In the genomic region with DNA sequence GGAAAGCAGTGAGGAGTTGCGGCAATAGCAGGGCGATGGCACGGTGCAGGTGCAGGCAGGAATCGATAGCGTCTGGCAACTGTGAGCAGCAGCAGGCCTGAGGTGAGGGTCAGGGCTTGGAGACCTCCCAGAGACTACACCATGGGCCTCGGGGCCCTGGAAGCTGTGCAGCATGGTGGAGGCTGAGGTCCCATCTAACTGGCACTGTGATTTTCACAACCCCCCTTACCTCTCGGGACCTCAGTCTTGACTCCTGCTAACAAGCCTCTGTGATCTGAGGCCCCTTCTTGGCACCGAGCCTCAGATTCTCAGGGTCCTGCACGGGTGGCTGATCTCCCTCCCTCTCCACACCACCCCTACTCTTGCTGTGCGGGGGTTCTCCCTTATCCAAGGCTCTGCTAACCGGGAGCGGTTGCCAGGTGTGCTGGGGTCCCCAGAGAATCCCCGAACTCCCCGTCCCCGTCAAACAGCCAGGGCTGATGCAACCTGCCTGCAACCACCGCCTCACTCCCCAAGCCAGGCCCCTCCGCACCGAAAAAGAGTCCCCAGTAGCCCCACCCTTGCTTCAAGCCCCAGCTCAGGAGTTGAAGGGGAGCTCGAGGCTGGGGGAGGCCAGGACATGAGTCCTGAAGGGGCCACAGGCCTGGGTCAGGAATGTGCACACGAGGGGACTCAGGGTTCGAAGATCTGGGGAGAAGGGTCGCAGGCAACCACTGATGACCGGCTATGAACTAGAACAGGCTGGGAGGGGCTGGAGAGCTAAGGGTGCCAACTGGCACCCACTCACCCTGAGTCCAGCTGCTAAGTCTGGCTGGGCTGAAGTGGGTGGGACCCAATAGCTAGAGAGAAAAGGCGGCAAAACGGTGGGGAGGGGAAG, we compare ENCODE assay signal across 16 cellular contexts. TPM values are rescaled to one million over a fixed set of nuclear protein-coding genes. Genes with fewer than 3 reads are reported as not detected.
DNase-seq lines count a peak whose midpoint lies in the region; ATAC-seq lines count a peak whose summit lies in the region.
"Had no signal": no experiment of that assay in that cellular context is flagged by ENCODE, and none has a peak within 500 bp of the region (broad histone marks: within the 10 kb centered on the region; RNA-seq: fewer than 3 reads in every experiment).

No MANE protein-coding gene starts in this region.

- H3K4me1 ChIP-seq in right cardiac atrium (ENCODE audit: control insufficient read depth, insufficient read depth, low read length) (peaks cover 6% of the 10 kb centered on the region), NT2/D1 (ENCODE audit: insufficient read depth, insufficient read length) (peaks cover 41% of the 10 kb centered on the region)

- 68% methylated on average over 25 of the region's 25 CpGs for WGBS in right cardiac atrium

- H3K9ac ChIP-seq in NT2/D1 (ENCODE audit: insufficient read length, low read depth) = peak overlapping the region; percentile 13

- H3K4me1 Mint-ChIP-seq in stimulated activated naive B cell treated with anti-CD40 and anti-IgM and Interleukin-4, amounts not matched to agents 10 μg/mL and 1 μg/mL and 100 μg/mL, for 72 hours = peaks cover 54 to 84% of the 10 kb centered on the region in 2 donors

- H3K27ac ChIP-seq in right cardiac atrium (ENCODE audit: low read length) (no peak overlapping the region), epithelial cell of prostate (peak overlapping the region; percentile 4)
- H3K27ac ChIP-seq: C4-2B had no signal

- no peaks in the 10 kb centered on the region for H3K27me3 Mint-ChIP-seq in stimulated activated naive B cell treated with anti-CD40 and anti-IgM and Interleukin-4, amounts not matched to agents 10 μg/mL and 1 μg/mL and 100 μg/mL, for 72 hours

- H3K9me3 Mint-ChIP-seq in stimulated activated naive B cell treated with anti-CD40 and anti-IgM and Interleukin-4, amounts not matched to agents 10 μg/mL and 1 μg/mL and 100 μg/mL, for 72 hours = no peaks in the 10 kb centered on the region
- H3K9me3 Mint-ChIP-seq: activated T-helper 2 cell treated with anti-CD3 and anti-CD28 coated beads, Interferon-gamma antibody, Interleukin-2, Interleukin-4, amounts not matched to agents 10 μg/mL and 5 μg/mL and 100 μg/mL, durations not matched to agents 14 hours and 24 hours and 36 hours had no signal

- intact Hi-C loops in right cardiac atrium (cut with DNase I) = no loop called here
- intact Hi-C loops in cardiac septum (cut with DNase I) = no loop called here

- DNase-seq in right cardiac atrium (peak in 2 of 3 donors; percentile 32 to 47), cardiac septum (ENCODE audit: low spot score) (no peak), NT2/D1 (ENCODE audit: low read depth, low spot score) (no peak), epithelial cell of prostate (ENCODE audit: low read depth, low spot score) (no peak), SK-N-DZ (ENCODE audit: low spot score) (no peak), NCI-H146 (lab: John Stamatoyannopoulos, UW) (no peak)
- no peak for DNase-seq in stimulated activated naive B cell treated with anti-CD40 and anti-IgM and Interleukin-4, amounts not matched to agents 10 μg/mL and 1 μg/mL and 100 μg/mL, for 72 hours
- no peak for DNase-seq in stimulated activated naive CD4-positive, alpha-beta T cell (lab: John Stamatoyannopoulos, UW)
- DNase-seq: foreskin fibroblast; kidney glomerular epithelial cell; NCI-H1105; stimulated activated CD4-positive, alpha-beta T cell treated with anti-CD3 and anti-CD28 coated beads, Interleukin-4, amount 100 ng/mL, for 24 hours had no signal

- H3K4me3 Mint-ChIP-seq in stimulated activated naive B cell treated with anti-CD40 and anti-IgM and Interleukin-4, amounts not matched to agents 10 μg/mL and 1 μg/mL and 100 μg/mL, for 72 hours = peak overlapping the region; percentile 75 to 76

- H3K36me3 Mint-ChIP-seq in stimulated activated naive B cell treated with anti-CD40 and anti-IgM and Interleukin-4, amounts not matched to agents 10 μg/mL and 1 μg/mL and 100 μg/mL, for 72 hours = peaks cover 67 to 82% of the 10 kb centered on the region in 2 donors

- peaks cover 77% of the 10 kb centered on the region for H3K36me3 ChIP-seq in NT2/D1 (ENCODE audit: insufficient read depth, insufficient read length, low read length)

- H3K9me3 ChIP-seq in right cardiac atrium (ENCODE audit: control insufficient read depth, low read length) = no peaks in the 10 kb centered on the region
- no peaks in the 10 kb centered on the region for H3K9me3 ChIP-seq in NT2/D1 (ENCODE audit: insufficient read depth, low read length)
- H3K9me3 ChIP-seq: Peyer's patch had no signal

- ATAC-seq in right cardiac atrium = no peak
- ATAC-seq in stimulated activated naive B cell treated with anti-CD40 and anti-IgM and Interleukin-4, amounts not matched to agents 10 μg/mL and 1 μg/mL and 100 μg/mL, for 72 hours (replicated peaks) = peak in 1 of 2 donors; percentile 18

- peak overlapping the region; percentile 90 for H3K27ac Mint-ChIP-seq in stimulated activated naive B cell treated with anti-CD40 and anti-IgM and Interleukin-4, amounts not matched to agents 10 μg/mL and 1 μg/mL and 100 μg/mL, for 72 hours
- H3K27ac Mint-ChIP-seq: activated T-helper 2 cell treated with anti-CD3 and anti-CD28 coated beads, Interferon-gamma antibody, Interleukin-2, Interleukin-4, amounts not matched to agents 10 μg/mL and 5 μg/mL and 100 μg/mL, durations not matched to agents 14 hours and 24 hours and 36 hours had no signal

- H3K27me3 ChIP-seq in right cardiac atrium (ENCODE audit: control insufficient read depth, insufficient read depth) (no peaks in the 10 kb centered on the region), NT2/D1 (ENCODE audit: insufficient read depth, insufficient read length) (no peaks in the 10 kb centered on the region)
- H3K27me3 ChIP-seq: Peyer's patch had no signal

- H3K4me3 ChIP-seq in right cardiac atrium (ENCODE audit: low read length) = no peak overlapping the region
- no peak overlapping the region for H3K4me3 ChIP-seq in NT2/D1 (ENCODE audit: insufficient read length, low read depth)
- H3K4me3 ChIP-seq: Peyer's patch had no signal

RNA-seq across cellular contexts. Expression of gene ATF5, which starts 4.8 kb away (rescaled TPM):
- total RNA-seq in right cardiac atrium = 10 to 100 TPM in 2 of 4 donors, 1 to 10 TPM in 2; 7.1 to 12.9 (median 9.4) TPM
- polyA plus RNA-seq in right cardiac atrium = 16.8 TPM
- 10.6 TPM for total RNA-seq in cardiac septum
- 1.9 and 3.8 TPM in 2 replicates for polyA plus RNA-seq in SK-N-DZ (2014; cell fraction: cytosol; rRNA removed)
- 1.3 and 3.4 TPM in 2 replicates for polyA plus RNA-seq in SK-N-DZ (2014; cell fraction: nucleus; rRNA removed)

RNA-seq across cellular contexts. Expression of gene NUP62, which starts 5.1 kb away (rescaled TPM):
- total RNA-seq in right cardiac atrium (10 to 100 TPM; 25.9 to 34.0 (median 29.7) TPM), cardiac septum (26.8 TPM)
- polyA plus RNA-seq in right cardiac atrium = 19.9 TPM
- 61.4 and 63.4 TPM in 2 replicates for polyA plus RNA-seq in SK-N-DZ (2014; cell fraction: cytosol; rRNA removed)
- 19.8 and 22.5 TPM in 2 replicates for polyA plus RNA-seq in SK-N-DZ (2014; cell fraction: nucleus; rRNA removed)

RNA-seq across cellular contexts. Expression of gene IL4I1, which starts 27.6 kb away (rescaled TPM):
- total RNA-seq in right cardiac atrium (under 1 TPM in 3 of 4 donors, not detected in 1; 0.24 to 0.92 (median 0.60) TPM), cardiac septum (1.2 TPM)
- 0.29 TPM for polyA plus RNA-seq in right cardiac atrium
- not detected in 2 replicates for polyA plus RNA-seq in SK-N-DZ (2014; cell fraction: cytosol; rRNA removed)
- not detected in 2 replicates for polyA plus RNA-seq in SK-N-DZ (2014; cell fraction: nucleus; rRNA removed)
- total RNA-seq: osteocyte, Peyer's patch had no signal

RNA-seq across cellular contexts. Expression of gene SIGLEC11, which starts 36.7 kb away (rescaled TPM):
- total RNA-seq in right cardiac atrium (1 to 10 TPM in 3 of 4 donors, under 1 TPM in 1; 0.64 to 1.6 (median 1.3) TPM), cardiac septum (0.27 TPM)
- polyA plus RNA-seq in right cardiac atrium = 0.86 TPM
- not detected in 2 replicates for polyA plus RNA-seq in SK-N-DZ (2014; cell fraction: cytosol; rRNA removed)
- polyA plus RNA-seq in SK-N-DZ (2014; cell fraction: nucleus; rRNA removed) = not detected in 2 replicates
- total RNA-seq: activated T-helper 2 cell treated with anti-CD3 and anti-CD28 coated beads, Interferon-gamma antibody, Interleukin-2, Interleukin-4, amounts not matched to agents 10 μg/mL and 5 μg/mL and 100 μg/mL, durations not matched to agents 14 hours and 24 hours and 36 hours; osteocyte had no signal

RNA-seq across cellular contexts. Expression of gene TBC1D17, which starts 46.7 kb away (rescaled TPM):
- 10 to 100 TPM; 35.7 to 45.7 (median 42.1) TPM for total RNA-seq in right cardiac atrium
- 35.6 TPM for polyA plus RNA-seq in right cardiac atrium
- total RNA-seq in cardiac septum = 48.0 TPM
- 4.3 and 5.3 TPM in 2 replicates for polyA plus RNA-seq in SK-N-DZ (2014; cell fraction: cytosol; rRNA removed)
- 10.3 and 15.1 TPM in 2 replicates for polyA plus RNA-seq in SK-N-DZ (2014; cell fraction: nucleus; rRNA removed)

Comparison
In these comparisons a context has a peak if more than half of its experiments do, and no peak if none do; other contexts are left out.
1. DNase-seq: peak in right cardiac atrium (2 of 3); none in cardiac septum (single experiment), NT2/D1 (single experiment), epithelial cell of prostate (single experiment), stimulated activated naive B cell treated with anti-CD40 and anti-IgM and Interleukin-4, amounts not matched to agents 10 μg/mL and 1 μg/mL and 100 μg/mL, for 72 hours (single experiment), stimulated activated naive CD4-positive, alpha-beta T cell (0 of 6), SK-N-DZ (single experiment) and NCI-H146 (single experiment).